Comparison of ENCODE assay signal across 10 cellular contexts in the genomic region with DNA sequence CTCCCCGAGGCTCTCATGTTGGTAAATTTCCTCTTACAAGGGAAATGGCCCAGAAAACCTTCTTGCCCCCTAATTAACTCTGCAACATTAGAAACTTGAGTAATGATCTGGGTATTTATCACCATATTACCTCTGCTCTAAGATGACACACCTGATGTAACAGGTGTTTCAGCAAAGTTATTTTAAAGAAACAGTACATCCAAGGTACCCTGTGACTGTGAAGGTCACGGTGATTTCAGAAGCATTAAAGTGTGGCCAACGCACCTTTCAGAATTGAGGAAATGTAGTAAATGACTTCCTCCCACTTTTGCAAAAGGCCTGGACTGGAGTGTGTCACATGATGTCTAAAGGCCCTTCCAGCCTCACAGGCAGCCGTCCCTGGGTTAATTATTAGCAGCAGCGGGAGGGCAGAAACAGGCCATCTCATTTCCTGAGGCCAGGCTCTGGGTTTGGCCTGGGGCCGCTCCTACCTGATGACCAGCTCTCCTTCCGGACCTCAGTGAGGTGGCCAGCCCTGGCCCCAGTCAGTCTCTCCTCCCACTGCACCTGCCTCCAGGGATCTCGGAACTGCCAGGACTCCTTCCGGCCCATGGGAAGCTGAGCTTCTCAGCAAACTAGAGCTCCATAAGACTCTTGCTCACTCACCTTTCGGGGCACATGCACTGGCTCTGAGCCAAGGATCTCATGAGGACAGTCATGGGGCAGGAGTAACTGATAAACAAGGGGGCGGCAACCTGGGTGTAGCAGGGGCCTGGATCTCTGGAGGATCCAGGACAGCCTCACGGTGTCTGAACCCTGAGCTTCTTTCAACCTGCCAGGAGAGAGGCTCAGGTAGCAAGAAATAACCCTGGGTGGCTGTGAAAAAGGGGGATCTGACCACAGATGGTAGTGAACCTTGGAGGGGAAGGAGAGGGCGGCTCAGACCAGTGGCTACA. TPM values are rescaled to one million over a fixed set of nuclear protein-coding genes. Genes with fewer than 3 reads are reported as not detected.
DNase-seq lines count a peak whose midpoint lies in the region; ATAC-seq and TF ChIP-seq lines count a peak whose summit lies in the region.
"Had no signal": no experiment of that assay in that cellular context is flagged by ENCODE, and none has a peak within 500 bp of the region (broad histone marks: within the 10 kb centered on the region; RNA-seq: fewer than 3 reads in every experiment).

No MANE protein-coding gene starts in this region.

- no peak overlapping the region for H4K91ac ChIP-seq in mesenchymal stem cell (ENCODE audit: low read length)

- no peak overlapping the region for H3K27ac Mint-ChIP-seq in activated CD4-positive, alpha-beta memory T cell treated with anti-CD3 and anti-CD28 coated beads for 36 hours
- H3K27ac Mint-ChIP-seq in activated naive CD8-positive, alpha-beta T cell treated with anti-CD3 and anti-CD28 coated beads, Interleukin-2, amount 50 U/mL, for 24 hours = no peak overlapping the region
- H3K27ac Mint-ChIP-seq: activated naive CD8-positive, alpha-beta T cell had no signal

- no peaks in the 10 kb centered on the region for H3K9me3 Mint-ChIP-seq in activated CD4-positive, alpha-beta memory T cell treated with anti-CD3 and anti-CD28 coated beads for 36 hours
- H3K9me3 Mint-ChIP-seq in activated naive CD8-positive, alpha-beta T cell treated with anti-CD3 and anti-CD28 coated beads, Interleukin-2, amount 50 U/mL, for 24 hours = no peaks in the 10 kb centered on the region

- H3K4me1 Mint-ChIP-seq in activated CD4-positive, alpha-beta memory T cell treated with anti-CD3 and anti-CD28 coated beads for 36 hours (ENCODE audit: low read depth) = no peaks in the 10 kb centered on the region
- peaks cover 3% of the 10 kb centered on the region for H3K4me1 Mint-ChIP-seq in activated naive CD8-positive, alpha-beta T cell treated with anti-CD3 and anti-CD28 coated beads, Interleukin-2, amount 50 U/mL, for 24 hours

- no peak overlapping the region for H2AFZ ChIP-seq in mesenchymal stem cell (ENCODE audit: low read depth, low read length)

- no peak overlapping the region for H2BK5ac ChIP-seq in mesenchymal stem cell (ENCODE audit: low read depth, low read length, poor library complexity, severe bottlenecking)

- H3K9me3 ChIP-seq in RWPE2 (ENCODE audit: severe bottlenecking) (no peaks in the 10 kb centered on the region), mesenchymal stem cell (ENCODE audit: control insufficient read depth, low read length) (no peaks in the 10 kb centered on the region), suprapubic skin (no peaks in the 10 kb centered on the region)
- H3K9me3 ChIP-seq: neutrophil had no signal

- peaks cover 25% of the 10 kb centered on the region for H3K36me3 ChIP-seq in RWPE2 (ENCODE audit: low read depth)
- H3K36me3 ChIP-seq in mesenchymal stem cell (ENCODE audit: control insufficient read depth in 1 of 2, insufficient read depth in 2 of 2, low read depth in 1 of 2, low read length in 2 of 2) = no peaks in the 10 kb centered on the region
- no peaks in the 10 kb centered on the region for H3K36me3 ChIP-seq in suprapubic skin
- H3K36me3 ChIP-seq: neutrophil had no signal

- H3K4me1 ChIP-seq in RWPE2 (ENCODE audit: insufficient read depth, poor library complexity, severe bottlenecking) (peaks cover 40% of the 10 kb centered on the region), mesenchymal stem cell (ENCODE audit: control insufficient read depth, insufficient read depth, low read depth, low read length) (peaks cover 30% of the 10 kb centered on the region), suprapubic skin (peaks cover 46% of the 10 kb centered on the region)

- intact Hi-C loops in activated CD4-positive, alpha-beta memory T cell treated with anti-CD3 and anti-CD28 coated beads for 36 hours (cut with micrococcal nuclease) = no loop called here

- no peak overlapping the region for H2BK120ac ChIP-seq in mesenchymal stem cell (ENCODE audit: low read depth, low read length)

- peaks cover 38% of the 10 kb centered on the region for H3K79me1 ChIP-seq in mesenchymal stem cell (replicated peaks; ENCODE audit: low read length, poor library complexity, severe bottlenecking)

- H3K4me3 ChIP-seq in RWPE2 (ENCODE audit: severe bottlenecking) = no peak overlapping the region
- no peak overlapping the region for H3K4me3 ChIP-seq in mesenchymal stem cell (ENCODE audit: insufficient read depth in 1 of 2, low read depth in 1 of 2, low read length in 2 of 2)
- H3K4me3 ChIP-seq in suprapubic skin = no peak overlapping the region

- no peaks in the 10 kb centered on the region for H3K36me3 Mint-ChIP-seq in activated CD4-positive, alpha-beta memory T cell treated with anti-CD3 and anti-CD28 coated beads for 36 hours
- H3K36me3 Mint-ChIP-seq in activated naive CD8-positive, alpha-beta T cell treated with anti-CD3 and anti-CD28 coated beads, Interleukin-2, amount 50 U/mL, for 24 hours (ENCODE audit: low read depth) = no peaks in the 10 kb centered on the region
- H3K36me3 Mint-ChIP-seq: activated naive CD8-positive, alpha-beta T cell had no signal

- no peak for TF ChIP-seq EP300 in suprapubic skin (IDR thresholded peaks at IDR 0.05)

- no peak overlapping the region for H2BK12ac ChIP-seq in mesenchymal stem cell (ENCODE audit: low read length in 2 of 2)

- no peak overlapping the region for H3K4ac ChIP-seq in mesenchymal stem cell (ENCODE audit: low read depth in 1 of 2, low read length in 2 of 2)

- H3K27ac ChIP-seq in RWPE2 (ENCODE audit: poor library complexity, severe bottlenecking) = peak overlapping the region; percentile 54
- H3K27ac ChIP-seq in mesenchymal stem cell (ENCODE audit: low read length, poor library complexity, severe bottlenecking) = peak overlapping the region; percentile 77
- H3K27ac ChIP-seq in suprapubic skin = no peak overlapping the region
- H3K27ac ChIP-seq: neutrophil had no signal

- H3K9ac ChIP-seq in mesenchymal stem cell (ENCODE audit: low read length) = no peak overlapping the region

- no peak overlapping the region for H3K18ac ChIP-seq in mesenchymal stem cell (ENCODE audit: low read depth in 1 of 2, low read length in 2 of 2)

- CTCF ChIA-PET in activated CD4-positive, alpha-beta memory T cell treated with anti-CD3 and anti-CD28 coated beads for 36 hours (lab: Charles Lee) = interaction anchor here (0.9 kb wide), 1 partner anchor 22 kb away, joined by 3 read pairs; no protein-coding TSS in a partner anchor

- POLR2A ChIA-PET in activated CD4-positive, alpha-beta memory T cell treated with anti-CD3 and anti-CD28 coated beads for 36 hours (lab: Charles Lee) = no interaction called here

- H3K27me3 Mint-ChIP-seq in activated CD4-positive, alpha-beta memory T cell treated with anti-CD3 and anti-CD28 coated beads for 36 hours = peaks cover 11% of the 10 kb centered on the region
- H3K27me3 Mint-ChIP-seq in activated naive CD8-positive, alpha-beta T cell treated with anti-CD3 and anti-CD28 coated beads, Interleukin-2, amount 50 U/mL, for 24 hours = peaks cover 26% of the 10 kb centered on the region

- no peak for TF ChIP-seq POLR2A in suprapubic skin (IDR thresholded peaks at IDR 0.05)

- no peaks in the 10 kb centered on the region for H3K27me3 ChIP-seq in RWPE2 (ENCODE audit: insufficient read depth, poor library complexity, severe bottlenecking)
- H3K27me3 ChIP-seq in mesenchymal stem cell (ENCODE audit: control insufficient read depth in 1 of 2, insufficient read depth in 1 of 2, low read length in 2 of 2) = peaks cover 0 to 30% of the 10 kb centered on the region in 2 experiments
- peaks cover 3% of the 10 kb centered on the region for H3K27me3 ChIP-seq in suprapubic skin

- no peak overlapping the region for H3K4me3 Mint-ChIP-seq in activated CD4-positive, alpha-beta memory T cell treated with anti-CD3 and anti-CD28 coated beads for 36 hours
- H3K4me3 Mint-ChIP-seq in activated naive CD8-positive, alpha-beta T cell treated with anti-CD3 and anti-CD28 coated beads, Interleukin-2, amount 50 U/mL, for 24 hours = no peak overlapping the region
- H3K4me3 Mint-ChIP-seq: activated naive CD8-positive, alpha-beta T cell had no signal

- no peak overlapping the region for H4K8ac ChIP-seq in mesenchymal stem cell (ENCODE audit: low read length)

- 53% methylated on average over 11 of the region's 13 CpGs for WGBS in mesenchymal stem cell
- 74% methylated on average over 11 of the region's 13 CpGs for WGBS in suprapubic skin

- ATAC-seq in GM19035 (IDR thresholded peaks at IDR 0.05; ENCODE audit: unreplicated experiment) = peak; percentile 66
- peak; percentile 69 for ATAC-seq in HG03095 (IDR thresholded peaks at IDR 0.05; ENCODE audit: unreplicated experiment)
- peak; percentile 76 for ATAC-seq in RWPE2 (ENCODE audit: low read depth)
- ATAC-seq in activated naive CD8-positive, alpha-beta T cell treated with anti-CD3 and anti-CD28 coated beads, Interleukin-2, amount 50 U/mL, for 24 hours = no peak

- H3K14ac ChIP-seq in mesenchymal stem cell (ENCODE audit: low read length in 2 of 2) = no peak overlapping the region

- TF ChIP-seq CTCF in RWPE2 (IDR thresholded peaks at IDR 0.05; ENCODE audit: poor library complexity, severe bottlenecking) (no peak), suprapubic skin (IDR thresholded peaks at IDR 0.05) (no peak)

- no peak overlapping the region for H2BK15ac ChIP-seq in mesenchymal stem cell (ENCODE audit: low read depth, poor library complexity, severe bottlenecking)

- H3K4me2 ChIP-seq in mesenchymal stem cell (ENCODE audit: low read length, poor library complexity, severe bottlenecking) = peak overlapping the region; percentile 52

- no peak overlapping the region for H3K23ac ChIP-seq in mesenchymal stem cell (ENCODE audit: low read length in 2 of 2)

- DNase-seq in RWPE2 (ENCODE audit: low spot score) = peak; percentile 77
- DNase-seq in mesenchymal stem cell = no peak
- no peak for DNase-seq in activated CD8-positive, alpha-beta memory T cell treated with anti-CD3 and anti-CD28 coated beads for 24 hours
- DNase-seq in activated CD4-positive, alpha-beta memory T cell treated with anti-CD3 and anti-CD28 coated beads for 36 hours = no peak
- DNase-seq in suprapubic skin (ENCODE audit: low spot score in 2 of 2) = no peak
- DNase-seq in activated naive CD8-positive, alpha-beta T cell treated with anti-CD3 and anti-CD28 coated beads, Interleukin-2, amount 50 U/mL, for 24 hours = no peak

- peak overlapping the region; percentile 87 for H2AK5ac ChIP-seq in mesenchymal stem cell (ENCODE audit: low read length, severe bottlenecking)

RNA-seq across cellular contexts. Expression of a gene that starts 20.6 kb away (rescaled TPM):
- 1.4 TPM for polyA plus RNA-seq in mesenchymal stem cell (2013, experiment 1 of 2)
- polyA plus RNA-seq in mesenchymal stem cell (2013, experiment 2 of 2) = 1.5 TPM
- total RNA-seq in activated CD4-positive, alpha-beta memory T cell treated with anti-CD3 and anti-CD28 coated beads for 36 hours = under 1 TPM; 0.52 to 0.56 TPM
- 10 to 100 TPM; 31.6 to 64.0 (median 38.7) TPM for total RNA-seq in suprapubic skin

Comparison
In these comparisons a context has a peak if more than half of its experiments do, and no peak if none do; other contexts are left out.
1. RNA of a gene that starts 20.6 kb away (total RNA-seq): 31.6 to 64.0 TPM in suprapubic skin; 0.52 to 0.56 TPM in activated CD4-positive, alpha-beta memory T cell treated with anti-CD3 and anti-CD28 coated beads for 36 hours; every median in the first group is over 10 times any median in the second.